In the genomic region with DNA sequence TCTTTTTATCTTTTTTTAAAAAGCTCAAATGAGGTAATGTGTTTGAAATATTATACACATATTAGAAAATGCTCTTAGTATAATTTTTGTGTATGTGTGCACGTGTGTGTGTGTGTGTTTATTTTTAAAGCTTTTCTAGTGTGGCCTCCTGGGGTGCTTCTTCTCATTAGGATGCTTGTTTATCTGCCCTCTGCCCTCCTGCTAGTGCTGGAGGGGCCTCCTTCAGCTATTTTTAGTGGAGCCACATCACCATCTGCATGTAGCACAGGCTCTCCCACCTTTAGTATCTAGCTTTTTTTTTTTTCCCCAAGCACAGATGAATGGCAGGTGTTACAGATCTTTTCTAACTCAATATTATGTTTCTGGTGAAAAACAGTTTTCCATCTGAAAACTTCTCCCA, we compare ENCODE assay signal across 22 cellular contexts.
"Had no signal": no experiment of that assay in that cellular context is flagged by ENCODE, and none has a peak within 500 bp of the region (broad histone marks: within the 10 kb centered on the region; RNA-seq: fewer than 3 reads in every experiment).

No MANE protein-coding gene starts in this region.

- H3K9me3 ChIP-seq: breast epithelium, esophagus muscularis mucosa, neutrophil, ovary, uterus had no signal

- H3K27ac ChIP-seq: breast epithelium, esophagus muscularis mucosa, foreskin keratinocyte, neutrophil, ovary, skin epidermis, uterus had no signal

- DNase-seq: activated CD4-positive, alpha-beta T cell treated with anti-CD3 and anti-CD28 coated beads for 36 hours; activated CD4-positive, CD25-positive, alpha-beta regulatory T cell; activated CD8-positive, alpha-beta memory T cell treated with anti-CD3 and anti-CD28 coated beads, Interleukin-2, amount 10 ng/mL, durations not matched to agents 7 days and 5 days; activated CD8-positive, alpha-beta T cell treated with anti-CD3 and anti-CD28 coated beads, Interleukin-2, amount 10 ng/mL, durations not matched to agents 7 days and 5 days; activated T-cell treated with anti-CD3 and anti-CD28 coated beads, Interleukin-2, amount 50 U/mL, for 48 hours; dermis blood vessel endothelial cell; effector CD4-positive, alpha-beta T cell; foreskin keratinocyte; left cardiac atrium; mammary epithelial cell; ovary; stimulated activated CD4-positive, alpha-beta T cell treated with anti-CD3 and anti-CD28 coated beads, Interleukin-4, amount 100 ng/mL, for 24 hours; stimulated activated naive CD8-positive, alpha-beta T cell treated with anti-CD3 and anti-CD28 coated beads, Interleukin-15, amount 100 ng/mL, for 72 hours; substantia nigra; uterus had no signal

- H3K4me1 ChIP-seq: breast epithelium, esophagus muscularis mucosa, foreskin keratinocyte, uterus had no signal

- H3K4me3 ChIP-seq: breast epithelium, esophagus muscularis mucosa, ovary, skin epidermis, uterus had no signal

- H3K36me3 ChIP-seq: breast epithelium, esophagus muscularis mucosa, neutrophil, ovary, uterus had no signal

- H3K27me3 ChIP-seq: breast epithelium, esophagus muscularis mucosa, foreskin keratinocyte, neutrophil, ovary, uterus had no signal

- ATAC-seq: activated CD4-positive, alpha-beta T cell treated with anti-CD3 and anti-CD28 coated beads for 36 hours; activated CD8-positive, alpha-beta memory T cell treated with anti-CD3 and anti-CD28 coated beads, Interleukin-2, amount 10 ng/mL, durations not matched to agents 7 days and 5 days; activated CD8-positive, alpha-beta T cell treated with anti-CD3 and anti-CD28 coated beads, Interleukin-2, amount 10 ng/mL, durations not matched to agents 7 days and 5 days; activated naive CD4-positive, alpha-beta T cell treated with anti-CD3 and anti-CD28 coated beads, Interleukin-2, amount 50 U/mL, for 72 hours; foreskin keratinocyte; left cardiac atrium; sciatic nerve; stimulated activated memory B cell treated with anti-CD40 and anti-IgM and Interleukin-4, amounts not matched to agents 10 μg/mL and 1 μg/mL and 100 μg/mL, for 72 hours; stimulated activated naive CD8-positive, alpha-beta T cell treated with anti-CD3 and anti-CD28 coated beads, Interleukin-15, amount 100 ng/mL, for 72 hours had no signal
